20 cellular contexts compared by ENCODE assay signal in the genomic region with DNA sequence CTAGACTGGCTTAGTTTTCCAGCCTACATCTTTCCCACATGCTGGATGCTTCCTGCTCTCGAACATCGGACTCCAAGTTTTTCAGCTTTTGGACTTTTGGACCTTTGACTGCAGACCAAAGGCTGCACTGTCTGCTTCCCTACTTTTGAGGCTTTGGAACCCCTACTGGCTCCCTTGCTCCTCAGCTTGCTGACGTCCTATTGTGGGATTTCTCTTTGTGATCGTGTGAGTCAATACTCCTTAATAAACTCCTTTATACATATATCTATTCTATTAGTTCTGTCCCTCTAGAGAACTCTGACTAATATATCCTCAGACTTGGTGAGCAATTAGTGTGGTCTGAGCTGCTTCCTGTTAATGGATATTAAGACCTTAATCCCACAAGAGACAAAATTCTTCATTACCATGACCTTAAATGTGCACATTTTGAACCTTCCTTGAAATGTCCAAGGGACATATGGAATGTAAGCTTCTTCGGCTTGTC.
DNase-seq lines count a peak whose midpoint lies in the region; FAIRE-seq and TF ChIP-seq lines count a peak whose summit lies in the region.
"Had no signal": no experiment of that assay in that cellular context is flagged by ENCODE, and none has a peak within 500 bp of the region (broad histone marks: within the 10 kb centered on the region; RNA-seq: fewer than 3 reads in every experiment).

No MANE protein-coding gene starts in this region.

- no peak for TF ChIP-seq CTCF in SU-DHL-6 (IDR thresholded peaks at IDR 0.05; ENCODE audit: insufficient read depth, low read length, poor library complexity, severe bottlenecking)

- H4K20me1 ChIP-seq in SU-DHL-6 (ENCODE audit: low read depth, low read length): no peaks in the 10 kb centered on the region

- no peaks in the 10 kb centered on the region for H3K36me3 ChIP-seq in SU-DHL-6 (ENCODE audit: low read length)

- no peaks in the 10 kb centered on the region for H3K9me3 ChIP-seq in SU-DHL-6 (ENCODE audit: insufficient read depth, low read length)

- H2AFZ ChIP-seq in SU-DHL-6 (ENCODE audit: low read depth, low read length, severe bottlenecking): peak overlapping the region; percentile 21
- H2AFZ ChIP-seq: GM23248 had no signal

- no peak overlapping the region for H3K4me3 ChIP-seq in SU-DHL-6 (ENCODE audit: insufficient read depth, low read length, poor library complexity, severe bottlenecking)
- H3K4me3 ChIP-seq: GM23248 had no signal

- peak; percentile 34 for DNase-seq in HCEC 1CT
- DNase-seq in epithelial cell of prostate (ENCODE audit: low read depth, low spot score): peak; percentile 8
- peak; percentile 19 for DNase-seq in renal cortical epithelial cell (ENCODE audit: low read depth)
- no peak for DNase-seq in effector CD4-positive, alpha-beta T cell
- no peak for DNase-seq in COR-L47 (lab: John Stamatoyannopoulos, UW)
- DNase-seq in GM19239 (ENCODE audit: insufficient read length, low spot score): no peak
- DNase-seq: CD8-positive, alpha-beta memory T cell; GF-D8; GM23248; H9; MV-4-11; NCI-H1105 treated with DMSO at 0.1 percent for 48 hours; NCI-H2029 treated with DMSO at 0.1 percent for 48 hours; NCI-H345; NCI-H524 treated with DMSO at 0.1 percent for 48 hours; Right ventricle myocardium superior had no signal

- no peak overlapping the region for H3K9ac ChIP-seq in SU-DHL-6 (ENCODE audit: low read length)
- H3K9ac ChIP-seq: GM23248 had no signal

- H3K79me2 ChIP-seq in SU-DHL-6 (ENCODE audit: insufficient read depth, low read length): no peaks in the 10 kb centered on the region

- no peak for FAIRE-seq in GM19239 (lab: Jason Lieb, UNC)
- FAIRE-seq: A204.1, RCC 7860 had no signal

- no peak overlapping the region for H3K4me2 ChIP-seq in SU-DHL-6 (ENCODE audit: low read depth, low read length, poor library complexity, severe bottlenecking)

- no peaks in the 10 kb centered on the region for H3F3A ChIP-seq in SU-DHL-6 (ENCODE audit: insufficient read depth)

- no peaks in the 10 kb centered on the region for H3K27me3 ChIP-seq in SU-DHL-6 (ENCODE audit: low read length)

- H3K27ac ChIP-seq in SU-DHL-6 (ENCODE audit: low read depth, low read length): no peak overlapping the region
- H3K27ac ChIP-seq in epithelial cell of prostate: no peak overlapping the region
- H3K27ac ChIP-seq: C4-2B, GM23248 had no signal

- H3K9me2 ChIP-seq in SU-DHL-6 (replicated peaks; ENCODE audit: insufficient read depth, low read length): no peaks in the 10 kb centered on the region

Comparison
In these comparisons a context has a peak if more than half of its experiments do, and no peak if none do; other contexts are left out.
1. DNase-seq: peak in HCEC 1CT (single experiment), epithelial cell of prostate (single experiment) and renal cortical epithelial cell (single experiment); none in effector CD4-positive, alpha-beta T cell (single experiment), COR-L47 (single experiment) and GM19239 (single experiment).